In the genomic region with DNA sequence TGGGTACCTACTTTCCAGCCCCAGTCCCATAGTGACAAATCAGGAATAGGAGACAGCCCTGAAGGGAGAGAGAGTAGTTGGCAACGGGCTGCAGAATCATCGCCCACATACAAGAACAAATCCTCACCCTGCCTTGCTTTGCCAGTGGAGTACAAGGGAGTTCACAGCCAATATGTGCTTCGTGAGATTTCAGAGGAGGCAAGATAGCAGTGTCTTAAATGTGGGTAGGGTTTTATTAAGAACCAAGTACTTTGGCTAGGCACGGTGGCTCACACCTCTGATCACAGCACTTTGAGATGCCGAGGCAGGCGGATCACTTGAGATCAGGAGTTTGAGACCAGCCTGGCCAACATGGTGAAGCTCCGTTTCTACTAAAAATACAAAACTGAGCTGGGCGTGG, we compare ENCODE assay signal across 7 cellular contexts. TPM values are rescaled to one million over a fixed set of nuclear protein-coding genes. Genes with fewer than 3 reads are reported as not detected.
"Had no signal": no experiment of that assay in that cellular context is flagged by ENCODE, and none has a peak within 500 bp of the region (broad histone marks: within the 10 kb centered on the region; RNA-seq: fewer than 3 reads in every experiment).

No MANE protein-coding gene starts in this region.

- DNase-seq: GOT3, H7, HFFc6, KBM-7 had no signal

- H3K36me3 ChIP-seq: HAP-1 had no signal

- H2AFZ ChIP-seq: GM23248 had no signal

- H3K4me3 ChIP-seq: GM23248, HAP-1 had no signal

- H3K4me1 ChIP-seq: HAP-1 had no signal

- H3K27ac ChIP-seq: GM23248, HL-60 had no signal

RNA-seq across cellular contexts. Expression of gene PKDCC, which starts 40.2 kb away (rescaled TPM):
- total RNA-seq: HFFc6 had no signal
